ENCODE assay signal across 2 cellular contexts in genomic region chr5:88895681-88896501, GRCh38.
TF ChIP-seq lines count a peak whose summit lies in the region.

No MANE protein-coding gene starts in this region.

TF ChIP-seq in IMR-90, 13 proteins besides CTCF, POLR2A, EP300 and RAD21:
- TF ChIP-seq SMC3 (IDR thresholded peaks at IDR 0.05; ENCODE audit: low read depth, low read length) (no peak), MXI1 (IDR thresholded peaks at IDR 0.05; ENCODE audit: borderline replicate concordance, low read depth, low read length) (no peak), MAFK (IDR thresholded peaks at IDR 0.05; ENCODE audit: low read depth, low read length) (no peak), CHD1 (IDR thresholded peaks at IDR 0.05; ENCODE audit: low read depth, low read length) (no peak), CEBPB (IDR thresholded peaks at IDR 0.05; ENCODE audit: low read depth, low read length) (peak; percentile 61)
- TF ChIP-seq, protein P1, sequence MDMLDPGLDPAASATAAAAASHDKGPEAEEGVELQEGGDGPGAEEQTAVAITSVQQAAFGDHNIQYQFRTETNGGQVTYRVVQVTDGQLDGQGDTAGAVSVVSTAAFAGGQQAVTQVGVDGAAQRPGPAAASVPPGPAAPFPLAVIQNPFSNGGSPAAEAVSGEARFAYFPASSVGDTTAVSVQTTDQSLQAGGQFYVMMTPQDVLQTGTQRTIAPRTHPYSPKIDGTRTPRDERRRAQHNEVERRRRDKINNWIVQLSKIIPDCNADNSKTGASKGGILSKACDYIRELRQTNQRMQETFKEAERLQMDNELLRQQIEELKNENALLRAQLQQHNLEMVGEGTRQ (IDR thresholded peaks at IDR 0.05; ENCODE audit: low read depth, low read length), result no peak
TF ChIP-seq in IMR-90: peak in this region for 1.

TF ChIP-seq in GM12878, 131 proteins besides CTCF, POLR2A, EP300 and RAD21:
- TF ChIP-seq NR2F1 (conservative IDR thresholded peaks at IDR 0.05) (no peak), ETV6 (conservative IDR thresholded peaks at IDR 0.05 in 1 of 2, IDR thresholded peaks at IDR 0.05 in 1 of 2; ENCODE audit: borderline replicate concordance in 1 of 2, low read depth in 1 of 2) (no peak), PKNOX1 (IDR thresholded peaks at IDR 0.05) (no peak), MTA3 (IDR thresholded peaks at IDR 0.05; ENCODE audit: borderline replicate concordance, low read length) (no peak), TCF3 (IDR thresholded peaks at IDR 0.05; ENCODE audit: borderline replicate concordance, insufficient read depth, low read depth, low read length) (no peak), POLR2AphosphoS5 (IDR thresholded peaks at IDR 0.05; ENCODE audit: low read length) (no peak), BHLHE40 (IDR thresholded peaks at IDR 0.05; ENCODE audit: borderline replicate concordance in 1 of 2, low read depth in 2 of 2, low read length in 1 of 2) (no peak), BCLAF1 (IDR thresholded peaks at IDR 0.05) (no peak)
TF ChIP-seq in GM12878: peak in this region for 0.
